2 cellular contexts compared by ENCODE assay signal in the genomic region with DNA sequence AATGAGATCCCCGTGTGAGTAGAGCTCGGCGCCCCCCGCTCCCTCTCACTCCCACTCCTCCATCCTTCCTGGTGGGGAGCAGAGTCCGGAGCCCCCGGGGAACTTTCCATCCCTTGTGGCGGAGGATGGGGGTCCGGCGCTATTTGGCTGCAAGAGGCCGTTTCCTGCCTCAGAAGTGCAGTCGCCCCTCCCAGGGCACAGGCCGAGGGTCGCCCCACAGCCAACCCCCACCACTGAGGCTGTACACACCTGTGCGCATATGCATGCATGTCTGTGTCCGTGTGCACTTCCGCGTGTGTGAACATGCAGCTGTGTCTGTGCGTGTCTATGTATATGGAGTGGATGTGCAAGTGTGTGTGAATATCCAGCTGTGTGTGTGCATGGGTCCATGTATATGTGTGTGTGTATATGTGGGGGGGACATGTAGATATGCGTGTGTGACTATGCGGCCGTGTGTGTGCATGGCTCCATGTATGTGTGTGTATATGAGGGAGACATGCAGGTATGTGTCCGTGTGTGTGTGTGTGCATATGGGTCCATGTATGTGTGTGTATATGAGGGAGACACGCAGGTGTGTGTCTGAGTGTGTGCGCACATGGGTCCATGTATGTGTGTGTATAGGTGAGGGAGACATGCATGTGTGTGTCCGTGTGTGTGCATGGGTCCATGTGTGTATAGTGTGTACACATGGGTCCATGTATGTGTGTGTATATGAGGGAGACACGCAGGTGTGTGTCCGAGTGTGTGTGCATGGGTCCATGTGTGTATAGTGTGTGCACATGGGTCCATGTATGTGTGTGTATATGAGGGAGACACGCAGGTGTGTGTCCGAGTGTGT.
TF ChIP-seq lines count a peak whose summit lies in the region.

No MANE protein-coding gene starts in this region.

TF ChIP-seq in HepG2, 621 proteins besides CTCF, POLR2A, EP300 and RAD21:
- TF ChIP-seq MNT (IDR thresholded peaks at IDR 0.05) (peak; percentile 65), ZSCAN29 (CRISPR knock-in tag; conservative IDR thresholded peaks at IDR 0.05) (no peak), TARDBP (CRISPR knock-in tag; IDR thresholded peaks at IDR 0.05) (peak; percentile 39)
- TF ChIP-seq, protein P1, sequence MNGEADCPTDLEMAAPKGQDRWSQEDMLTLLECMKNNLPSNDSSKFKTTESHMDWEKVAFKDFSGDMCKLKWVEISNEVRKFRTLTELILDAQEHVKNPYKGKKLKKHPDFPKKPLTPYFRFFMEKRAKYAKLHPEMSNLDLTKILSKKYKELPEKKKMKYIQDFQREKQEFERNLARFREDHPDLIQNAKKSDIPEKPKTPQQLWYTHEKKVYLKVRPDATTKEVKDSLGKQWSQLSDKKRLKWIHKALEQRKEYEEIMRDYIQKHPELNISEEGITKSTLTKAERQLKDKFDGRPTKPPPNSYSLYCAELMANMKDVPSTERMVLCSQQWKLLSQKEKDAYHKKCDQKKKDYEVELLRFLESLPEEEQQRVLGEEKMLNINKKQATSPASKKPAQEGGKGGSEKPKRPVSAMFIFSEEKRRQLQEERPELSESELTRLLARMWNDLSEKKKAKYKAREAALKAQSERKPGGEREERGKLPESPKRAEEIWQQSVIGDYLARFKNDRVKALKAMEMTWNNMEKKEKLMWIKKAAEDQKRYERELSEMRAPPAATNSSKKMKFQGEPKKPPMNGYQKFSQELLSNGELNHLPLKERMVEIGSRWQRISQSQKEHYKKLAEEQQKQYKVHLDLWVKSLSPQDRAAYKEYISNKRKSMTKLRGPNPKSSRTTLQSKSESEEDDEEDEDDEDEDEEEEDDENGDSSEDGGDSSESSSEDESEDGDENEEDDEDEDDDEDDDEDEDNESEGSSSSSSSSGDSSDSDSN (CRISPR knock-in tag; IDR thresholded peaks at IDR 0.05), result no peak

TF ChIP-seq in HEK293T, 16 proteins besides CTCF, POLR2A, EP300 and RAD21:
- no peak for TF ChIP-seq BHLHE40 (IDR thresholded peaks at IDR 0.05; ENCODE audit: borderline replicate concordance)
- no peak for TF ChIP-seq CTBP1 (IDR thresholded peaks at IDR 0.05; ENCODE audit: borderline replicate concordance)
- no peak for TF ChIP-seq LEF1 (IDR thresholded peaks at IDR 0.05; ENCODE audit: borderline replicate concordance)
- TF ChIP-seq ARNT (IDR thresholded peaks at IDR 0.05), result no peak
- TF ChIP-seq, protein P2, sequence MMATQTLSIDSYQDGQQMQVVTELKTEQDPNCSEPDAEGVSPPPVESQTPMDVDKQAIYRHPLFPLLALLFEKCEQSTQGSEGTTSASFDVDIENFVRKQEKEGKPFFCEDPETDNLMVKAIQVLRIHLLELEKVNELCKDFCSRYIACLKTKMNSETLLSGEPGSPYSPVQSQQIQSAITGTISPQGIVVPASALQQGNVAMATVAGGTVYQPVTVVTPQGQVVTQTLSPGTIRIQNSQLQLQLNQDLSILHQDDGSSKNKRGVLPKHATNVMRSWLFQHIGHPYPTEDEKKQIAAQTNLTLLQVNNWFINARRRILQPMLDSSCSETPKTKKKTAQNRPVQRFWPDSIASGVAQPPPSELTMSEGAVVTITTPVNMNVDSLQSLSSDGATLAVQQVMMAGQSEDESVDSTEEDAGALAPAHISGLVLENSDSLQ (IDR thresholded peaks at IDR 0.05), result no peak
- no peak for TF ChIP-seq ELF4 (IDR thresholded peaks at IDR 0.05)
TF ChIP-seq in HEK293T: peak in this region for 0.
